Comparison of ENCODE assay signal across 21 cellular contexts in genomic region chr22:49048591-49048990, GRCh38.
"Had no signal": no experiment of that assay in that cellular context is flagged by ENCODE, and none has a peak within 500 bp of the region (broad histone marks: within the 10 kb centered on the region; RNA-seq: fewer than 3 reads in every experiment).

No MANE protein-coding gene starts in this region.

- FAIRE-seq: HepG2 had no signal

- ATAC-seq: HepG2, Panc1, PC-3, SK-N-SH treated with all-trans-retinoic acid at 6 μM for 48 hours had no signal

- DNase-seq: IMR-90, Kasumi-1, MM.1S, NCI-H1092 treated with DMSO at 0.1 percent for 48 hours, NCI-H1436, NCI-H187, NCI-H2029, NCI-H2081 treated with DMSO at 0.1 percent for 48 hours, NCI-H2171, NCI-H226, NCI-H446, NCI-H510A, NCI-H524 treated with DMSO at 0.1 percent for 48 hours, NCI-H69, NCI-H774, PC-3, SHP77 treated with DMSO at 0.1 percent for 48 hours, SJCRH30 had no signal
